Comparison of ENCODE assay signal across 12 cellular contexts in the genomic region with DNA sequence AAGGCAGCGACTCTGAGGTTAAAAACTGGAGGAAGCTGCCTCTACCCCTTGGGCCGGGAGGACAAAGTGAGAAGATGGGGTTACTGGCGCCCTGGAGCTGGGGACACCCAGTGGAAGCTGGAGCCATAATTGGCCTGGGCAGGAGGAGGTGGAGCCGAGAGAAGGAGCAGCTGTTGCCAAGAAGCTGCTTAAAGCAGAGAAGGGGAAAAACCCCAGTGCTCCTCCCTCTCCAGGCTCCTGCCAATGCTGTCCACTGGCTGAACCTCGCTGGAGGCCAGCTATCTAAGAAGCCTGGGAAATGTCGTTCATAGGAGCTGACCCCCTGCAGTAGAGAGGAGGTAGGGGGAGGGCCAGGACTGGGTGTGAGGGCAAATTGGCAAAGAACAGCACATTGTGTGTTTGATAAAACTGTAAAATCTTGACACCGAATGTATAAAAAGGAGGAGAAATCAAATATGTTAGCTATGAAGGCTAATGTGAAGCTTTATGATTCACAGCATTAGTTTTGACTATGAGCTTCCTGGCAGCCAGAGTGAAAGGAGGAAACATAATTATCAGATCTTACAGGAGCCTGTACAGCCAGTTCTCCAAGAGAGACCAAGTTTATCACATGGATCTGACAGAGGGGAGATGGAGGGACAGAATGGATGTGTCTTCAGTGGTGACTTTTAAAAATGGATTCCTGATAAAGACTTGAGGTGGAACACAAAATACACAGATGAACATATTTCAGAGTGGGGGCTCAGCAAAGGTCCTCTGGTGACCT. TPM values are rescaled to one million over a fixed set of nuclear protein-coding genes. Genes with fewer than 3 reads are reported as not detected.
DNase-seq lines count a peak whose midpoint lies in the region; ATAC-seq and TF ChIP-seq lines count a peak whose summit lies in the region.
"Had no signal": no experiment of that assay in that cellular context is flagged by ENCODE, and none has a peak within 500 bp of the region (broad histone marks: within the 10 kb centered on the region; RNA-seq: fewer than 3 reads in every experiment).

No MANE protein-coding gene starts in this region.

- no peaks in the 10 kb centered on the region for H3K27me3 ChIP-seq in KMS-11 (ENCODE audit: insufficient read depth, low read depth)
- H3K27me3 ChIP-seq in lower lobe of right lung (ENCODE audit: low read depth), result peaks cover 18% of the 10 kb centered on the region

- H3K9me3 ChIP-seq in lower lobe of right lung, result no peaks in the 10 kb centered on the region

- peak; percentile 77 to 87 for ATAC-seq in lower lobe of right lung
- no peak for ATAC-seq in GM18858 (IDR thresholded peaks at IDR 0.05; ENCODE audit: unreplicated experiment)
- ATAC-seq in HG02884 (IDR thresholded peaks at IDR 0.05; ENCODE audit: unreplicated experiment), result no peak
- ATAC-seq in GM21528 (IDR thresholded peaks at IDR 0.05; ENCODE audit: low FRiP score, unreplicated experiment), result no peak
- ATAC-seq: activated CD8-positive, alpha-beta memory T cell treated with anti-CD3 and anti-CD28 coated beads, Interleukin-2, amount 10 ng/mL, durations not matched to agents 7 days and 5 days had no signal

- H3K4me3 ChIP-seq in KMS-11 (IDR thresholded peaks at IDR 0.05; ENCODE audit: insufficient read depth, low read depth, low read length) (no peak overlapping the region), lower lobe of right lung (no peak overlapping the region)
- H3K4me3 ChIP-seq: smooth muscle cell had no signal

- H3K4me2 ChIP-seq in KMS-11, result peak overlapping the region; percentile 36; the same call in 1 of the 2 replicates
- H3K4me2 ChIP-seq: smooth muscle cell had no signal

- in situ Hi-C loops in T47D (cut with HindIII; ENCODE audit: low pct_unique_long_range_greater_than_20kb, low sequenced_read_pairs), result no loop called here

- H3K27ac ChIP-seq in KMS-11 (no peak overlapping the region; the same call in 1 of the 2 replicates), lower lobe of right lung (no peak overlapping the region)

- DNase-seq in AG08395 (ENCODE audit: low spot score) (peak; percentile 93), T47D (ENCODE audit: low read depth in 1 of 2, low spot score in 1 of 2) (peak; percentile 85 to 96), lower lobe of right lung (peak; percentile 65), GDM1 (lab: John Stamatoyannopoulos, UW) (no peak)
- DNase-seq: activated CD8-positive, alpha-beta memory T cell treated with anti-CD3 and anti-CD28 coated beads, Interleukin-2, amount 10 ng/mL, durations not matched to agents 7 days and 5 days; GF-D8; NCI-H2081 treated with DMSO at 0.1 percent for 48 hours had no signal

- intact Hi-C loops in lower lobe of right lung (cut with DNase I), result no loop called here

- peaks cover 13% of the 10 kb centered on the region for H3K4me1 ChIP-seq in KMS-11 (ENCODE audit: low read depth, poor library complexity, severe bottlenecking)
- peaks cover 4% of the 10 kb centered on the region for H3K4me1 ChIP-seq in lower lobe of right lung

- H3K36me3 ChIP-seq in KMS-11 (ENCODE audit: insufficient read depth) (no peaks in the 10 kb centered on the region), lower lobe of right lung (no peaks in the 10 kb centered on the region)

- no peaks in the 10 kb centered on the region for H3K79me2 ChIP-seq in KMS-11 (ENCODE audit: insufficient read depth, low read depth)

- no peaks in the 10 kb centered on the region for H4K20me1 ChIP-seq in KMS-11 (ENCODE audit: insufficient read depth)

- TF ChIP-seq CTCF in KMS-11 (conservative IDR thresholded peaks at IDR 0.05; ENCODE audit: low read depth, low read length) (no peak), lower lobe of right lung (IDR thresholded peaks at IDR 0.05) (no peak)

- peak overlapping the region; percentile 38; the same call in 1 of the 2 replicates for H2AFZ ChIP-seq in KMS-11 (ENCODE audit: low read depth)

- H3K9ac ChIP-seq in KMS-11, result no peak overlapping the region

RNA-seq across cellular contexts. Expression of gene HHIPL1, which starts 9.5 kb away (rescaled TPM):
- 1.6 TPM for total RNA-seq in lower lobe of right lung

RNA-seq across cellular contexts. Expression of gene CYP46A1, which starts 29.7 kb away (rescaled TPM):
- 0.62 TPM for total RNA-seq in lower lobe of right lung

RNA-seq across cellular contexts. Expression of gene CCDC85C, which starts 50.4 kb away (rescaled TPM):
- 15.3 TPM for total RNA-seq in lower lobe of right lung

Comparison
In these comparisons a context has a peak if more than half of its experiments do, and no peak if none do; other contexts are left out.
1. ATAC-seq: peak in lower lobe of right lung (2 of 2); none in GM18858 (single experiment), HG02884 (single experiment) and GM21528 (single experiment).